Comparison of ENCODE assay signal across 8 cellular contexts in genomic region chr10:101041252-101041761, GRCh38.
DNase-seq lines count a peak whose midpoint lies in the region; ATAC-seq and TF ChIP-seq lines count a peak whose summit lies in the region.

No MANE protein-coding gene starts in this region.

- TF ChIP-seq CTCF in astrocyte of the spinal cord (IDR thresholded peaks at IDR 0.05; ENCODE audit: low read depth, low read length) = peak; percentile 85

- peak; percentile 76 for DNase-seq in GM04504 (ENCODE audit: low read depth)
- DNase-seq in NCI-H1694 (lab: John Stamatoyannopoulos, UW) = peak; percentile 70
- peak; percentile 62 for DNase-seq in T-helper 2 cell treated with Interferon-gamma antibody and Interleukin-4, amounts not matched to agents 5 μg/mL and 100 μg/mL, for 36 hours (ENCODE audit: low spot score)
- DNase-seq in astrocyte of the spinal cord (ENCODE audit: low read depth, low spot score) = peak; percentile 90
- DNase-seq in iPS-NIHi7 (ENCODE audit: extremely low spot score) = peak; percentile 80
- DNase-seq in stimulated activated CD4-positive, alpha-beta T cell treated with anti-CD3 and anti-CD28 coated beads, Interleukin-15, amount 100 ng/mL, for 1 hour (ENCODE audit: low read depth in 1 of 2, low spot score in 1 of 2) = peak; percentile 45 to 47

- H3K4me1 Mint-ChIP-seq in T-helper 2 cell treated with Interferon-gamma antibody and Interleukin-4, amounts not matched to agents 5 μg/mL and 100 μg/mL, for 36 hours (ENCODE audit: low read depth) = peaks cover 21% of the 10 kb centered on the region

- H3K4me3 Mint-ChIP-seq in T-helper 2 cell treated with Interferon-gamma antibody and Interleukin-4, amounts not matched to agents 5 μg/mL and 100 μg/mL, for 36 hours = no peak overlapping the region

- peak; percentile 71 for ATAC-seq in HG02610 (IDR thresholded peaks at IDR 0.05; ENCODE audit: unreplicated experiment)
- no peak for ATAC-seq in HG03469 (IDR thresholded peaks at IDR 0.05; ENCODE audit: unreplicated experiment)

- H3K4me3 ChIP-seq in astrocyte of the spinal cord (ENCODE audit: low read depth, low read length) = no peak overlapping the region

- in situ Hi-C loops in astrocyte of the spinal cord (cut with HindIII; ENCODE audit: low sequenced_read_pairs) = no loop called here

- H3K36me3 Mint-ChIP-seq in T-helper 2 cell treated with Interferon-gamma antibody and Interleukin-4, amounts not matched to agents 5 μg/mL and 100 μg/mL, for 36 hours (ENCODE audit: low read depth) = peaks cover 17% of the 10 kb centered on the region

- H3K9me3 Mint-ChIP-seq in T-helper 2 cell treated with Interferon-gamma antibody and Interleukin-4, amounts not matched to agents 5 μg/mL and 100 μg/mL, for 36 hours = no peaks in the 10 kb centered on the region

- H3K27ac Mint-ChIP-seq in T-helper 2 cell treated with Interferon-gamma antibody and Interleukin-4, amounts not matched to agents 5 μg/mL and 100 μg/mL, for 36 hours = peak overlapping the region; percentile 7

- H3K27me3 Mint-ChIP-seq in T-helper 2 cell treated with Interferon-gamma antibody and Interleukin-4, amounts not matched to agents 5 μg/mL and 100 μg/mL, for 36 hours (ENCODE audit: low read depth) = peaks cover 23% of the 10 kb centered on the region
